Comparison of ENCODE assay signal across 1 cellular context in genomic region chr19:38851622-38852230, GRCh38.
TF ChIP-seq lines count a peak whose summit lies in the region.

No MANE protein-coding gene starts in this region.

TF ChIP-seq in HepG2, 621 proteins besides CTCF, POLR2A, EP300 and RAD21 (continued from another document and continues in another):
- TF ChIP-seq, protein P1, sequence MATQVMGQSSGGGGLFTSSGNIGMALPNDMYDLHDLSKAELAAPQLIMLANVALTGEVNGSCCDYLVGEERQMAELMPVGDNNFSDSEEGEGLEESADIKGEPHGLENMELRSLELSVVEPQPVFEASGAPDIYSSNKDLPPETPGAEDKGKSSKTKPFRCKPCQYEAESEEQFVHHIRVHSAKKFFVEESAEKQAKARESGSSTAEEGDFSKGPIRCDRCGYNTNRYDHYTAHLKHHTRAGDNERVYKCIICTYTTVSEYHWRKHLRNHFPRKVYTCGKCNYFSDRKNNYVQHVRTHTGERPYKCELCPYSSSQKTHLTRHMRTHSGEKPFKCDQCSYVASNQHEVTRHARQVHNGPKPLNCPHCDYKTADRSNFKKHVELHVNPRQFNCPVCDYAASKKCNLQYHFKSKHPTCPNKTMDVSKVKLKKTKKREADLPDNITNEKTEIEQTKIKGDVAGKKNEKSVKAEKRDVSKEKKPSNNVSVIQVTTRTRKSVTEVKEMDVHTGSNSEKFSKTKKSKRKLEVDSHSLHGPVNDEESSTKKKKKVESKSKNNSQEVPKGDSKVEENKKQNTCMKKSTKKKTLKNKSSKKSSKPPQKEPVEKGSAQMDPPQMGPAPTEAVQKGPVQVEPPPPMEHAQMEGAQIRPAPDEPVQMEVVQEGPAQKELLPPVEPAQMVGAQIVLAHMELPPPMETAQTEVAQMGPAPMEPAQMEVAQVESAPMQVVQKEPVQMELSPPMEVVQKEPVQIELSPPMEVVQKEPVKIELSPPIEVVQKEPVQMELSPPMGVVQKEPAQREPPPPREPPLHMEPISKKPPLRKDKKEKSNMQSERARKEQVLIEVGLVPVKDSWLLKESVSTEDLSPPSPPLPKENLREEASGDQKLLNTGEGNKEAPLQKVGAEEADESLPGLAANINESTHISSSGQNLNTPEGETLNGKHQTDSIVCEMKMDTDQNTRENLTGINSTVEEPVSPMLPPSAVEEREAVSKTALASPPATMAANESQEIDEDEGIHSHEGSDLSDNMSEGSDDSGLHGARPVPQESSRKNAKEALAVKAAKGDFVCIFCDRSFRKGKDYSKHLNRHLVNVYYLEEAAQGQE (IDR thresholded peaks at IDR 0.05; ENCODE audit: borderline replicate concordance in 1 of 2, low read depth in 1 of 2, low read length in 2 of 2), result no peak; a peak in 2 of 4 replicates
- TF ChIP-seq ZNF572 (CRISPR knock-in tag; IDR thresholded peaks at IDR 0.05), result no peak
- TF ChIP-seq ARNTL (CRISPR knock-in tag; IDR thresholded peaks at IDR 0.05), result peak; percentile 98
- no peak for TF ChIP-seq MAFK (conservative IDR thresholded peaks at IDR 0.05 in 1 of 2, IDR thresholded peaks at IDR 0.05 in 1 of 2; ENCODE audit: low read length in 2 of 2)
- TF ChIP-seq HNF1B (CRISPR knock-in tag; IDR thresholded peaks at IDR 0.05), result 0 out of 2 replicates have a peak, but pooled peaks have one; percentile 13
- TF ChIP-seq, protein P2, sequence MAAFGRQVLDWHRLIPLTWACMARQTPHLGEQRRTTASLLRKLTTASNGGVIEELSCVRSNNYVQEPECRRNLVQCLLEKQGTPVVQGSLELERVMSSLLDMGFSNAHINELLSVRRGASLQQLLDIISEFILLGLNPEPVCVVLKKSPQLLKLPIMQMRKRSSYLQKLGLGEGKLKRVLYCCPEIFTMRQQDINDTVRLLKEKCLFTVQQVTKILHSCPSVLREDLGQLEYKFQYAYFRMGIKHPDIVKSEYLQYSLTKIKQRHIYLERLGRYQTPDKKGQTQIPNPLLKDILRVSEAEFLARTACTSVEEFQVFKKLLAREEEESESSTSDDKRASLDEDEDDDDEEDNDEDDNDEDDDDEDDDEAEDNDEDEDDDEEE (CRISPR knock-in tag; IDR thresholded peaks at IDR 0.05), result peak; percentile 34; the same call in 1 of the 2 replicates
- no peak for TF ChIP-seq GZF1 (CRISPR knock-in tag; IDR thresholded peaks at IDR 0.05)
- TF ChIP-seq, protein P3, sequence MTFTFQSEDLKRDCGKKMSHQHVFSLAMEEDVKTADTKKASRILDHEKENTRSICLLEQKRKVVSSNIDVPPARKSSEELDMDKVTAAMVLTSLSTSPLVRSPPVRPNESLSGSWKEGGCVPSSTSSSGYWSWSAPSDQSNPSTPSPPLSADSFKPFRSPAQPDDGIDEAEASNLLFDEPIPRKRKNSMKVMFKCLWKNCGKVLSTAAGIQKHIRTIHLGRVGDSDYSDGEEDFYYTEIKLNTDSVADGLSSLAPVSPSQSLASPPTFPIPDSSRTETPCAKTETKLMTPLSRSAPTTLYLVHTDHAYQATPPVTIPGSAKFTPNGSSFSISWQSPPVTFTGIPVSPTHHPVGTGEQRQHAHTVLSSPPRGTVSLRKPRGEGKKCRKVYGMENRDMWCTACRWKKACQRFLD (CRISPR knock-in tag; IDR thresholded peaks at IDR 0.05; ENCODE audit: borderline replicate concordance), result no peak
- no peak for TF ChIP-seq KLF13 (CRISPR knock-in tag; IDR thresholded peaks at IDR 0.05)
- TF ChIP-seq ZNF687 (CRISPR knock-in tag; IDR thresholded peaks at IDR 0.05), result peak; percentile 77
- no peak for TF ChIP-seq SRY (CRISPR knock-in tag; IDR thresholded peaks at IDR 0.05)
- TF ChIP-seq HDAC1 (CRISPR knock-in tag; IDR thresholded peaks at IDR 0.05), result peak; percentile 65
- TF ChIP-seq NRL (CRISPR knock-in tag; IDR thresholded peaks at IDR 0.05; ENCODE audit: borderline replicate concordance), result no peak; the same call in 1 of the 2 replicates
- peak; percentile 79 for TF ChIP-seq BHLHE40 (IDR thresholded peaks at IDR 0.05; ENCODE audit: low read length)
- TF ChIP-seq ZNF644 (CRISPR knock-in tag; IDR thresholded peaks at IDR 0.05; ENCODE audit: low read depth), result no peak
- peak; percentile 48 for TF ChIP-seq ZMYM3 (CRISPR knock-in tag; IDR thresholded peaks at IDR 0.05)
- no peak; the same call in 1 of the 2 replicates for TF ChIP-seq TBX2 (CRISPR knock-in tag; IDR thresholded peaks at IDR 0.05; ENCODE audit: borderline replicate concordance)
- no peak for TF ChIP-seq SMARCC2 (IDR thresholded peaks at IDR 0.05)
- no peak for TF ChIP-seq ZNF205 (CRISPR knock-in tag; IDR thresholded peaks at IDR 0.05)
- TF ChIP-seq KDM3A (CRISPR knock-in tag; IDR thresholded peaks at IDR 0.05; ENCODE audit: low read depth), result no peak
- TF ChIP-seq ATF7-NPFF (CRISPR knock-in tag; IDR thresholded peaks at IDR 0.05; ENCODE audit: low read depth), result 0 out of 2 replicates have a peak, but pooled peaks have one; percentile 63
- no peak for TF ChIP-seq SNRNP70 (IDR thresholded peaks at IDR 0.05; ENCODE audit: low read depth, low read length)
- no peak; the same call in 1 of the 2 replicates for TF ChIP-seq BATF2 (CRISPR knock-in tag; IDR thresholded peaks at IDR 0.05)
- TF ChIP-seq NCOA2 (CRISPR knock-in tag; IDR thresholded peaks at IDR 0.05), result no peak
- no peak for TF ChIP-seq ZNF414 (CRISPR knock-in tag; IDR thresholded peaks at IDR 0.05)
- peak; percentile 56 for TF ChIP-seq HOXA5 (CRISPR knock-in tag; IDR thresholded peaks at IDR 0.05)
- no peak for TF ChIP-seq ATAD3A (CRISPR knock-in tag; IDR thresholded peaks at IDR 0.05)
- peak; percentile 92 for TF ChIP-seq ZNF460 (CRISPR knock-in tag; IDR thresholded peaks at IDR 0.05; ENCODE audit: borderline replicate concordance)
- TF ChIP-seq ARID2 (CRISPR knock-in tag; IDR thresholded peaks at IDR 0.05; ENCODE audit: borderline replicate concordance), result no peak
- TF ChIP-seq HNRNPUL1 (IDR thresholded peaks at IDR 0.05; ENCODE audit: low read depth, low read length), result no peak
- no peak; the same call in 1 of the 2 replicates for TF ChIP-seq SMAD1 (CRISPR knock-in tag; IDR thresholded peaks at IDR 0.05; ENCODE audit: borderline replicate concordance, low read depth)
- no peak for TF ChIP-seq SP140L (CRISPR knock-in tag; IDR thresholded peaks at IDR 0.05; ENCODE audit: borderline replicate concordance)
- peak; percentile 57 for TF ChIP-seq PRPF4 (IDR thresholded peaks at IDR 0.05; ENCODE audit: low read depth, low read length, poor library complexity, severe bottlenecking)
- TF ChIP-seq ELF4 (CRISPR knock-in tag; IDR thresholded peaks at IDR 0.05; ENCODE audit: borderline replicate concordance), result no peak
- no peak for TF ChIP-seq MEF2D (CRISPR knock-in tag; IDR thresholded peaks at IDR 0.05)
- no peak for TF ChIP-seq ZFP62 (CRISPR knock-in tag; IDR thresholded peaks at IDR 0.05)
- TF ChIP-seq GRHL1 (CRISPR knock-in tag; conservative IDR thresholded peaks at IDR 0.05), result no peak
- peak; percentile 92 for TF ChIP-seq MXD4 (CRISPR knock-in tag; IDR thresholded peaks at IDR 0.05)
- TF ChIP-seq, protein P4, sequence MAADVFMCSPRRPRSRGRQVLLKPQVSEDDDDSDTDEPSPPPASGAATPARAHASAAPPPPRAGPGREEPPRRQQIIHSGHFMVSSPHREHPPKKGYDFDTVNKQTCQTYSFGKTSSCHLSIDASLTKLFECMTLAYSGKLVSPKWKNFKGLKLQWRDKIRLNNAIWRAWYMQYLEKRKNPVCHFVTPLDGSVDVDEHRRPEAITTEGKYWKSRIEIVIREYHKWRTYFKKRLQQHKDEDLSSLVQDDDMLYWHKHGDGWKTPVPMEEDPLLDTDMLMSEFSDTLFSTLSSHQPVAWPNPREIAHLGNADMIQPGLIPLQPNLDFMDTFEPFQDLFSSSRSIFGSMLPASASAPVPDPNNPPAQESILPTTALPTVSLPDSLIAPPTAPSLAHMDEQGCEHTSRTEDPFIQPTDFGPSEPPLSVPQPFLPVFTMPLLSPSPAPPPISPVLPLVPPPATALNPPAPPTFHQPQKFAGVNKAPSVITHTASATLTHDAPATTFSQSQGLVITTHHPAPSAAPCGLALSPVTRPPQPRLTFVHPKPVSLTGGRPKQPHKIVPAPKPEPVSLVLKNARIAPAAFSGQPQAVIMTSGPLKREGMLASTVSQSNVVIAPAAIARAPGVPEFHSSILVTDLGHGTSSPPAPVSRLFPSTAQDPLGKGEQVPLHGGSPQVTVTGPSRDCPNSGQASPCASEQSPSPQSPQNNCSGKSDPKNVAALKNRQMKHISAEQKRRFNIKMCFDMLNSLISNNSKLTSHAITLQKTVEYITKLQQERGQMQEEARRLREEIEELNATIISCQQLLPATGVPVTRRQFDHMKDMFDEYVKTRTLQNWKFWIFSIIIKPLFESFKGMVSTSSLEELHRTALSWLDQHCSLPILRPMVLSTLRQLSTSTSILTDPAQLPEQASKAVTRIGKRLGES (CRISPR knock-in tag; IDR thresholded peaks at IDR 0.05; ENCODE audit: borderline replicate concordance), result no peak
- no peak for TF ChIP-seq EZH2 (conservative IDR thresholded peaks at IDR 0.05; ENCODE audit: low read depth, low read length)
- no peak for TF ChIP-seq NR2F6 (IDR thresholded peaks at IDR 0.05)
- TF ChIP-seq NR2F6 (CRISPR knock-in tag; IDR thresholded peaks at IDR 0.05), result no peak; the same call in none of the 2 replicates
- TF ChIP-seq ZBTB3 (CRISPR knock-in tag; IDR thresholded peaks at IDR 0.05; ENCODE audit: borderline replicate concordance, low read depth), result no peak
- TF ChIP-seq ZNF556 (CRISPR knock-in tag; IDR thresholded peaks at IDR 0.05; ENCODE audit: borderline replicate concordance), result no peak; the same call in 1 of the 2 replicates
- TF ChIP-seq ISL2 (CRISPR knock-in tag; IDR thresholded peaks at IDR 0.05), result no peak
- TF ChIP-seq ZNF709 (CRISPR knock-in tag; IDR thresholded peaks at IDR 0.05), result no peak; the same call in 1 of the 2 replicates
- TF ChIP-seq MZF1 (CRISPR knock-in tag; IDR thresholded peaks at IDR 0.05; ENCODE audit: borderline replicate concordance), result 0 out of 2 replicates have a peak, but pooled peaks have one; percentile 36
- TF ChIP-seq NCOA5 (CRISPR knock-in tag; IDR thresholded peaks at IDR 0.05), result no peak
- peak; percentile 18; the same call in 1 of the 2 replicates for TF ChIP-seq RXRA (CRISPR knock-in tag; IDR thresholded peaks at IDR 0.05)
